30 cellular contexts compared by ENCODE assay signal in genomic region chr22:29712119-29712518, GRCh38. TPM values are rescaled to one million over a fixed set of nuclear protein-coding genes. Genes with fewer than 3 reads are reported as not detected.
"Had no signal": no experiment of that assay in that cellular context is flagged by ENCODE, and none has a peak within 500 bp of the region (broad histone marks: within the 10 kb centered on the region; RNA-seq: fewer than 3 reads in every experiment).

No MANE protein-coding gene starts in this region.

- H3K27ac ChIP-seq: left lung, lower lobe of right lung, neural progenitor cell, ovary, skin epidermis, stomach, testis, thyroid gland, transverse colon, upper lobe of left lung, vagina had no signal

- FAIRE-seq: islet of Langerhans, kidney had no signal

- H3K27me3 ChIP-seq: ovary, testis, thyroid gland, upper lobe of left lung, vagina had no signal

- H3K4me1 ChIP-seq: left lung, lower lobe of right lung, neural progenitor cell, testis, thyroid gland, upper lobe of left lung, vagina had no signal

- ATAC-seq: left colon; left lung; lower lobe of right lung; naive thymus-derived CD8-positive, alpha-beta T cell; sciatic nerve; stimulated activated naive B cell treated with anti-CD40 and anti-IgM and Interleukin-4, amounts not matched to agents 10 μg/mL and 1 μg/mL and 100 μg/mL, for 72 hours; stimulated activated naive CD8-positive, alpha-beta T cell treated with anti-CD3 and anti-CD28 coated beads, Interleukin-15, Interleukin-2, amounts not matched to agents 100 U/mL and 50 U/mL, for 24 hours had no signal

- H3K9me3 ChIP-seq: left lung, lower lobe of right lung, ovary, stomach, testis, thyroid gland, transverse colon, upper lobe of left lung, vagina had no signal

- DNase-seq: hypothalamus; immature natural killer cell; kidney; left colon; left lung; lower lobe of right lung; mammary epithelial cell; mesenchymal stem cell; naive thymus-derived CD8-positive, alpha-beta T cell; ovary; right cardiac atrium; stimulated activated CD4-positive, alpha-beta T cell treated with anti-CD3 and anti-CD28 coated beads, Interleukin-12 subunit alpha, Interleukin-12 subunit beta, amount 100 ng/mL, for 4 hours; stimulated activated CD4-positive, alpha-beta T cell treated with anti-CD3 and anti-CD28 coated beads, Interleukin-15, amount 100 ng/mL, for 24 hours; stimulated activated CD4-positive, alpha-beta T cell treated with anti-CD3 and anti-CD28 coated beads, Interleukin-2, amount 100 ng/mL, for 24 hours; stimulated activated CD4-positive, alpha-beta T cell treated with anti-CD3 and anti-CD28 coated beads, Interleukin-4, amount 100 ng/mL, for 1 hour; stimulated activated naive B cell treated with anti-CD40 and anti-IgM and Interleukin-4, amounts not matched to agents 10 μg/mL and 1 μg/mL and 100 μg/mL, for 72 hours; stimulated activated naive CD8-positive, alpha-beta T cell treated with anti-CD3 and anti-CD28 coated beads, Interleukin-15, Interleukin-2, amounts not matched to agents 100 U/mL and 50 U/mL, for 24 hours; stomach; testis; thyroid gland; transverse colon; upper lobe of left lung had no signal

- H2AFZ ChIP-seq: neural progenitor cell had no signal

- H3K9ac ChIP-seq: neural progenitor cell had no signal

- H3K4me2 ChIP-seq: neural progenitor cell had no signal

- H3K36me3 ChIP-seq: left lung, lower lobe of right lung, neural progenitor cell, ovary, stomach, thyroid gland, transverse colon, upper lobe of left lung, vagina had no signal

- H3K4me3 ChIP-seq: left lung, lower lobe of right lung, neural progenitor cell, ovary, skin epidermis, stomach, testis, thyroid gland, transverse colon, upper lobe of left lung, vagina had no signal

RNA-seq across cellular contexts. Expression of gene CABP7, which starts 7.7 kb away (rescaled TPM):
- total RNA-seq: left lung, liver, lower lobe of right lung, mucosa of gallbladder, pulmonary artery endothelial cell, right cardiac atrium, sciatic nerve, stomach, transverse colon, vagina had no signal
- polyA plus RNA-seq: mammary epithelial cell had no signal
